Comparison of ENCODE assay signal across 27 cellular contexts in the genomic region with DNA sequence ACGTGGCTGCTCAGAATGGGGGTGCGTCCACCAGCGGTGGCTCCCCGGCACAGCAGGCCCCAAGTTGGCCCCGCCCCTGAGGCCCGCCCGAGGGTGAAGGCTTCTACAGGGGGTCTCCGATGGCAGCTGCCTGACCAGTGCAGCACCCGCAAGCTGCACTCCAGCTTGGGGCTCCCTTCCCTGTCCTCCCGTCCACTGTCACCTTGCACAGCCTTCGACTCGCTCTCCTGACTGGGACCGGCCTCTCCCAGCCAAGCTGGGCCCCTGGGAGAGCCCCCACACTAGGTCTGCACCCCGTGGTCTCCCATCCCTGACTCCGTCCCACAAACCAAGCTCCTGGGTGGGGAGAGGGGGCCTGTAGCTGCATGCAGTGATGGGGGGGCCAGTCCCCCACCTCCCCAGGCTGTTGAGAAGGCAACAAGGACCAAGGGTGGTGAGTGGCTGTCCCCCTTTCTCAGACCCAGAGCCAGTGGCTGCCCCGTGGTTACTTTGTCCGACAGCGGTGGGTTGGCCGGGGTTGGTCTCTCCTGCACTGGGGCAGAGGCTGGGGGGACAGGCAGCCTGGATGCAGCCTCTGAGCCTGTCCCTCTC.
A peak's percentile ranks its signal among the peaks of the same experiment; 100 is the strongest.
DNase-seq lines count a peak whose midpoint lies in the region; ATAC-seq and TF ChIP-seq lines count a peak whose summit lies in the region.
"Had no signal": no experiment of that assay in that cellular context is flagged by ENCODE, and none has a peak within 500 bp of the region (broad histone marks: within the 10 kb centered on the region; RNA-seq: fewer than 3 reads in every experiment).

No MANE protein-coding gene starts in this region.

- no peaks in the 10 kb centered on the region for H3K9me3 Mint-ChIP-seq in activated naive CD4-positive, alpha-beta T cell treated with anti-CD3 and anti-CD28 coated beads, Interleukin-2, amount 10 ng/mL, durations not matched to agents 7 days and 5 days
- H3K9me3 Mint-ChIP-seq in activated naive CD4-positive, alpha-beta T cell treated with anti-CD3 and anti-CD28 coated beads, Interleukin-2, amount 50 U/mL, for 72 hours: peaks cover 0 to 5% of the 10 kb centered on the region in 2 donors
- H3K9me3 Mint-ChIP-seq: natural killer cell treated with Interleukin-12 subunit alpha and Interleukin-12 subunit beta and Interleukin-15 and Interleukin-18, amount 100 ng/mL, for 72 hours had no signal

- TF ChIP-seq CTCF in left lung (IDR thresholded peaks at IDR 0.05) (no peak), sigmoid colon (IDR thresholded peaks at IDR 0.05) (no peak), testis (IDR thresholded peaks at IDR 0.05) (no peak)

- intact Hi-C loops in left lung (cut with DNase I): no loop called here
- intact Hi-C loops in sigmoid colon (cut with DNase I): no loop called here
- intact Hi-C loops in testis (cut with DNase I; ENCODE audit: low total_unique reads): no loop called here

- H3K27me3 ChIP-seq in left lung (peaks cover 0 to 11% of the 10 kb centered on the region in 2 donors), sigmoid colon (no peaks in the 10 kb centered on the region), testis (no peaks in the 10 kb centered on the region)
- H3K27me3 ChIP-seq: vagina had no signal

- H3K4me1 Mint-ChIP-seq in activated naive CD4-positive, alpha-beta T cell treated with anti-CD3 and anti-CD28 coated beads, Interleukin-2, amount 10 ng/mL, durations not matched to agents 7 days and 5 days: no peaks in the 10 kb centered on the region
- no peaks in the 10 kb centered on the region for H3K4me1 Mint-ChIP-seq in T-helper 17 cell
- H3K4me1 Mint-ChIP-seq: GM23338 had no signal

- H3K9me3 ChIP-seq in T-helper 17 cell (ENCODE audit: control insufficient read depth, low read length, poor library complexity, severe bottlenecking): no peaks in the 10 kb centered on the region
- H3K9me3 ChIP-seq in left lung: peaks cover 0 to 9% of the 10 kb centered on the region in 2 donors
- H3K9me3 ChIP-seq in sigmoid colon: peaks cover 0 to 6% (median 0%) of the 10 kb centered on the region in 4 donors
- no peaks in the 10 kb centered on the region for H3K9me3 ChIP-seq in testis
- H3K9me3 ChIP-seq: vagina had no signal

- H3K4me1 ChIP-seq in left lung: no peaks in the 10 kb centered on the region
- H3K4me1 ChIP-seq in sigmoid colon: peaks cover 0 to 8% (median 7%) of the 10 kb centered on the region in 4 donors
- H3K4me1 ChIP-seq in testis: peaks cover 4% of the 10 kb centered on the region
- H3K4me1 ChIP-seq: vagina had no signal

- H3K4me3 ChIP-seq in left lung: no peak overlapping the region
- H3K4me3 ChIP-seq in sigmoid colon: no peak overlapping the region
- no peak overlapping the region for H3K4me3 ChIP-seq in testis
- H3K4me3 ChIP-seq: GM23338, heart left ventricle, vagina had no signal

- H3K36me3 ChIP-seq in left lung (no peaks in the 10 kb centered on the region), sigmoid colon (no peaks in the 10 kb centered on the region), testis (ENCODE audit: low read depth, missing control alignments) (no peaks in the 10 kb centered on the region)
- H3K36me3 ChIP-seq: heart left ventricle, vagina had no signal

- H3K27me3 Mint-ChIP-seq in activated naive CD4-positive, alpha-beta T cell treated with anti-CD3 and anti-CD28 coated beads, Interleukin-2, amount 10 ng/mL, durations not matched to agents 7 days and 5 days: peaks cover 9% of the 10 kb centered on the region
- peaks cover 22% of the 10 kb centered on the region for H3K27me3 Mint-ChIP-seq in T-helper 17 cell
- H3K27me3 Mint-ChIP-seq: activated naive CD8-positive, alpha-beta T cell had no signal

- ATAC-seq in activated naive CD4-positive, alpha-beta T cell treated with anti-CD3 and anti-CD28 coated beads, Interleukin-2, amount 50 U/mL, for 72 hours: no peak
- ATAC-seq in T-helper 17 cell (no peak), left lung (no peak)
- ATAC-seq: activated CD8-positive, alpha-beta T cell treated with anti-CD3 and anti-CD28 coated beads, Interleukin-2, amount 10 ng/mL, durations not matched to agents 7 days and 5 days; GM23338; left colon; PC-3 had no signal

- H3K27ac Mint-ChIP-seq in activated naive CD4-positive, alpha-beta T cell treated with anti-CD3 and anti-CD28 coated beads, Interleukin-2, amount 10 ng/mL, durations not matched to agents 7 days and 5 days: no peak overlapping the region
- no peak overlapping the region for H3K27ac Mint-ChIP-seq in activated naive CD4-positive, alpha-beta T cell treated with anti-CD3 and anti-CD28 coated beads, Interleukin-2, amount 50 U/mL, for 72 hours
- H3K27ac Mint-ChIP-seq in T-helper 17 cell: peak overlapping the region; percentile 43
- H3K27ac Mint-ChIP-seq: activated CD8-positive, alpha-beta T cell treated with anti-CD3 and anti-CD28 coated beads, Interleukin-2, amount 10 ng/mL, durations not matched to agents 7 days and 5 days; activated naive CD8-positive, alpha-beta T cell; mesothelial cell of epicardium; natural killer cell treated with Interleukin-12 subunit alpha and Interleukin-12 subunit beta and Interleukin-15 and Interleukin-18, amount 100 ng/mL, for 72 hours had no signal

- TF ChIP-seq EP300 in sigmoid colon (IDR thresholded peaks at IDR 0.05): no peak

- H3K27ac ChIP-seq in left lung: no peak overlapping the region
- no peak overlapping the region for H3K27ac ChIP-seq in sigmoid colon
- no peak overlapping the region for H3K27ac ChIP-seq in testis
- H3K27ac ChIP-seq: vagina had no signal

- no peak overlapping the region for H3K4me3 Mint-ChIP-seq in activated naive CD4-positive, alpha-beta T cell treated with anti-CD3 and anti-CD28 coated beads, Interleukin-2, amount 10 ng/mL, durations not matched to agents 7 days and 5 days
- no peak overlapping the region for H3K4me3 Mint-ChIP-seq in T-helper 17 cell
- H3K4me3 Mint-ChIP-seq: activated CD8-positive, alpha-beta T cell treated with anti-CD3 and anti-CD28 coated beads, Interleukin-2, amount 10 ng/mL, durations not matched to agents 7 days and 5 days; activated naive CD8-positive, alpha-beta T cell; GM23338; mesothelial cell of epicardium; natural killer cell treated with Interleukin-12 subunit alpha and Interleukin-12 subunit beta and Interleukin-15 and Interleukin-18, amount 100 ng/mL, for 72 hours had no signal

- CTCF ChIA-PET in activated naive CD4-positive, alpha-beta T cell treated with anti-CD3 and anti-CD28 coated beads, Interleukin-2, amount 10 ng/mL, durations not matched to agents 7 days and 5 days (lab: Charles Lee): no interaction called here

- TF ChIP-seq POLR2A in sigmoid colon (IDR thresholded peaks at IDR 0.05): no peak
- TF ChIP-seq POLR2A in testis (IDR thresholded peaks at IDR 0.05): no peak

- no peaks in the 10 kb centered on the region for H3K36me3 Mint-ChIP-seq in activated naive CD4-positive, alpha-beta T cell treated with anti-CD3 and anti-CD28 coated beads, Interleukin-2, amount 10 ng/mL, durations not matched to agents 7 days and 5 days
- no peaks in the 10 kb centered on the region for H3K36me3 Mint-ChIP-seq in activated naive CD4-positive, alpha-beta T cell treated with anti-CD3 and anti-CD28 coated beads, Interleukin-2, amount 50 U/mL, for 72 hours
- peaks cover 3% of the 10 kb centered on the region for H3K36me3 Mint-ChIP-seq in T-helper 17 cell (ENCODE audit: low read depth)
- H3K36me3 Mint-ChIP-seq: activated naive CD8-positive, alpha-beta T cell; mesothelial cell of epicardium; natural killer cell treated with Interleukin-12 subunit alpha and Interleukin-12 subunit beta and Interleukin-15 and Interleukin-18, amount 100 ng/mL, for 72 hours had no signal

- 78 to 80% methylated on average over 19 of the region's 19 CpGs for WGBS in sigmoid colon, 2 donors
- WGBS in testis, 2 donors: 90% methylated on average over 12 to 19 of the region's 19 CpGs

- DNase-seq in activated naive CD4-positive, alpha-beta T cell treated with anti-CD3 and anti-CD28 coated beads, Interleukin-2, amount 10 ng/mL, durations not matched to agents 7 days and 5 days: peak; percentile 18
- DNase-seq in activated naive CD4-positive, alpha-beta T cell treated with anti-CD3 and anti-CD28 coated beads, Interleukin-2, amount 50 U/mL, for 72 hours (ENCODE audit: low spot score in 2 of 2): no peak
- DNase-seq in T-helper 17 cell: peak in 2 of 3 donors; percentile 4 to 6
- peak; percentile 19 to 77 for DNase-seq in left lung
- peak; percentile 48 for DNase-seq in sigmoid colon
- DNase-seq in testis: no peak
- DNase-seq in NCI-H187 (lab: John Stamatoyannopoulos, UW): no peak
- no peak for DNase-seq in NCI-H2029 (lab: John Stamatoyannopoulos, UW)
- DNase-seq: activated CD8-positive, alpha-beta T cell treated with anti-CD3 and anti-CD28 coated beads, Interleukin-2, amount 10 ng/mL, durations not matched to agents 7 days and 5 days; activated T-cell treated with anti-CD3 and anti-CD28 coated beads, Interleukin-2, amount 50 U/mL, for 48 hours; cerebellar nuclear complex; DMS79; GF-D8; KG1; MM.1S; NCI-H1436; NCI-H510A treated with DMSO at 0.1 percent for 48 hours; PC-3; stimulated activated CD4-positive, alpha-beta T cell treated with anti-CD3 and anti-CD28 coated beads, Interleukin-2, amount 100 ng/mL, for 24 hours; substantia nigra had no signal

Comparison
In these comparisons a context has a peak if more than half of its experiments do, and no peak if none do; other contexts are left out.
1. DNase-seq: peak in activated naive CD4-positive, alpha-beta T cell treated with anti-CD3 and anti-CD28 coated beads, Interleukin-2, amount 10 ng/mL, durations not matched to agents 7 days and 5 days (single experiment), T-helper 17 cell (2 of 3), left lung (2 of 2) and sigmoid colon (single experiment); none in activated naive CD4-positive, alpha-beta T cell treated with anti-CD3 and anti-CD28 coated beads, Interleukin-2, amount 50 U/mL, for 72 hours (0 of 2), testis (single experiment), NCI-H187 (0 of 2) and NCI-H2029 (single experiment).